Comparison of ENCODE assay signal across 11 cellular contexts in the genomic region with DNA sequence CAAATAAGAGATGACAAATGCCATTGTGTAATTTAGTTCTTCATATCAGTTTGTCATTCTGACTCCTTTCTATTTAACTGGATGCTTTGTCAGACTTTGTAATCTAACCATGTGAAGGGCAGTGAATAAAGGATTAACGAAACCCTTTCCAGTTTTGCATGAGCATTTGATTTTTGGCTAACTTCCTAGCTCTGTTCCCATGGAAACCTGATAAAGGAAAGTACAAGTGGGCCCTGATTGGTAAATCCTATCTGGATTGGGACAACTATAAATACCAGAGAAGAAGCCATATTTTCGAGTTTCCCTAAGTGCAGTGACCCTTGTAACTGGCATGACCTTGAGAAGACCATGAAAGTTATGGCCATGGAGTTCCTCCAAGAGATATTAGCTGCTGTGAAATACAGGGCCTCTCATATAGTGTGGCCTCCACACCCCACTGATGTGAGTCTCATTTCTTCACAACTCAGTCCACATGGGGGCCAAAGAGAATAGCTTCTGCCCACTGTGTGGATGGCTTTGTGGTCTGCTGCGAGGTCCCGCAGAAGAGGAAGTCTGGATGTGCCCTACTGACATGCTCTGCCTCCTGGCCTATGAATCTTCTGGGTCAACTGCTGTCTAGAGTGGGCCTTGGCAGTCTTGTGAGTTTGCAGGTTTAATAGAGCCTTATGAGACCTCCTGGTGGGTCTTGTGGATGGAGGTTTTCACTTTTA. TPM values are rescaled to one million over a fixed set of nuclear protein-coding genes. Genes with fewer than 3 reads are reported as not detected.
DNase-seq lines count a peak whose midpoint lies in the region; ATAC-seq and TF ChIP-seq lines count a peak whose summit lies in the region.
"Had no signal": no experiment of that assay in that cellular context is flagged by ENCODE, and none has a peak within 500 bp of the region (broad histone marks: within the 10 kb centered on the region; RNA-seq: fewer than 3 reads in every experiment).

No MANE protein-coding gene starts in this region.

- H3K27me3 ChIP-seq in right lobe of liver (no peaks in the 10 kb centered on the region), uterus (no peaks in the 10 kb centered on the region)

- DNase-seq in SIG-M5 treated with dmso at 0.1 percent for 504 hours (lab: John Stamatoyannopoulos, UW; ENCODE audit: unreplicated experiment) (peak; percentile 30), SIG-M5 (lab: John Stamatoyannopoulos, UW) (no peak), choroid plexus epithelial cell (ENCODE audit: low read depth) (peak; percentile 89), right lobe of liver (no peak), uterus (no peak), GF-D8 (lab: John Stamatoyannopoulos, UW) (no peak)
- no peak for DNase-seq in activated CD8-positive, alpha-beta memory T cell treated with anti-CD3 and anti-CD28 coated beads, Interleukin-2, amount 50 U/mL, for 48 hours
- DNase-seq in activated naive CD4-positive, alpha-beta T cell (lab: John Stamatoyannopoulos, UW) = no peak
- DNase-seq: 8988T; activated CD4-positive, alpha-beta T cell treated with anti-CD3 and anti-CD28 coated beads, Interleukin-2, amount 50 U/mL, for 1 hour; activated naive CD4-positive, alpha-beta T cell treated with anti-CD3 and anti-CD28 coated beads for 36 hours had no signal

- TF ChIP-seq POLR2A in right lobe of liver (IDR thresholded peaks at IDR 0.05) (no peak), uterus (IDR thresholded peaks at IDR 0.05) (no peak)

- H3K4me1 ChIP-seq in right lobe of liver (peaks cover 0 to 42% (median 14%) of the 10 kb centered on the region in 4 donors), uterus (no peaks in the 10 kb centered on the region)

- no peak overlapping the region for H3K4me3 ChIP-seq in choroid plexus epithelial cell (ENCODE audit: low read depth, low read length)
- no peak overlapping the region for H3K4me3 ChIP-seq in right lobe of liver
- no peak overlapping the region for H3K4me3 ChIP-seq in uterus

- ATAC-seq in right lobe of liver = peak; percentile 30 to 62 (median 46)

- H3K27ac ChIP-seq in right lobe of liver (peak overlapping the region in 2 of 3 donors; percentile 3 to 52), uterus (peak overlapping the region; percentile 2 to 4)

- WGBS in right lobe of liver (ENCODE audit: insufficient coverage, low coverage, low lambda C conversion rate, missing lambda C conversion rate) = 31% methylated on average over 3 of the region's 4 CpGs

- H3K9me3 ChIP-seq in right lobe of liver (no peaks in the 10 kb centered on the region), uterus (no peaks in the 10 kb centered on the region)

- intact Hi-C loops in right lobe of liver (cut with DNase I) (no loop called here), uterus (cut with DNase I; ENCODE audit: low total_unique reads) (no loop called here)

- TF ChIP-seq CTCF in choroid plexus epithelial cell (conservative IDR thresholded peaks at IDR 0.05; ENCODE audit: low read depth, low read length) (no peak), right lobe of liver (IDR thresholded peaks at IDR 0.05) (no peak), uterus (IDR thresholded peaks at IDR 0.05) (no peak)

- H3K36me3 ChIP-seq in right lobe of liver = no peaks in the 10 kb centered on the region
- no peaks in the 10 kb centered on the region for H3K36me3 ChIP-seq in uterus

RNA-seq across cellular contexts. Expression of gene CYP1B1, which starts 38.2 kb away (rescaled TPM):
- total RNA-seq in right lobe of liver = 1 to 10 TPM; 3.8 to 7.1 (median 6.4) TPM
- 100 to 1,000 TPM in 1 of 4 donors, 10 to 100 TPM in 3; 42.8 to 118 (median 54.5) TPM for total RNA-seq in uterus

Comparison
In these comparisons a context has a peak if more than half of its experiments do, and no peak if none do; other contexts are left out.
1. DNase-seq: peak in SIG-M5 treated with dmso at 0.1 percent for 504 hours (single experiment) and choroid plexus epithelial cell (single experiment); none in SIG-M5 (single experiment), right lobe of liver (0 of 3), uterus (0 of 2), GF-D8 (single experiment), activated CD8-positive, alpha-beta memory T cell treated with anti-CD3 and anti-CD28 coated beads, Interleukin-2, amount 50 U/mL, for 48 hours (single experiment) and activated naive CD4-positive, alpha-beta T cell (0 of 4).
2. RNA of gene CYP1B1, which starts 38.2 kb away (total RNA-seq): 42.8 to 118 TPM in uterus; 3.8 to 7.1 TPM in right lobe of liver; every median in the first group is over 4 times any median in the second.